26 cellular contexts compared by ENCODE assay signal in genomic region chr6:161584929-161585328, GRCh38.
DNase-seq lines count a peak whose midpoint lies in the region; FAIRE-seq and TF ChIP-seq lines count a peak whose summit lies in the region.
"Had no signal": no experiment of that assay in that cellular context is flagged by ENCODE, and none has a peak within 500 bp of the region (broad histone marks: within the 10 kb centered on the region; RNA-seq: fewer than 3 reads in every experiment).

No MANE protein-coding gene starts in this region.

- H3K4me1 Mint-ChIP-seq in activated naive CD4-positive, alpha-beta T cell treated with anti-CD3 and anti-CD28 coated beads, Interleukin-2, amount 10 ng/mL, durations not matched to agents 7 days and 5 days, result no peaks in the 10 kb centered on the region
- H3K4me1 Mint-ChIP-seq: CD14-positive monocyte; CD8-positive, alpha-beta memory T cell had no signal

- no peak overlapping the region for H3K4me3 Mint-ChIP-seq in activated naive CD4-positive, alpha-beta T cell treated with anti-CD3 and anti-CD28 coated beads, Interleukin-2, amount 10 ng/mL, durations not matched to agents 7 days and 5 days
- H3K4me3 Mint-ChIP-seq: CD14-positive monocyte; CD4-positive, alpha-beta T cell; CD8-positive, alpha-beta memory T cell had no signal

- CTCF ChIA-PET in activated naive CD4-positive, alpha-beta T cell treated with anti-CD3 and anti-CD28 coated beads, Interleukin-2, amount 10 ng/mL, durations not matched to agents 7 days and 5 days (lab: Charles Lee), result interaction anchor here (0.6 kb wide), 1 partner anchor 24 kb away, joined by 3 read pairs; no protein-coding TSS in a partner anchor

- TF ChIP-seq POLR2A in GM12891 (IDR thresholded peaks at IDR 0.05; ENCODE audit: low read depth, low read length), result no peak

- H4K20me1 ChIP-seq in neural cell (ENCODE audit: insufficient read depth), result no peaks in the 10 kb centered on the region
- H4K20me1 ChIP-seq: BLaER1 treated with 17β-estradiol and CSF1 and Interleukin-3, amounts not matched to agents 10 nM and 100 nM had no signal

- no peak for FAIRE-seq in GM12891 (lab: Jason Lieb, UNC)
- FAIRE-seq: A549, D721Med, GM12878, GM18507, H1 had no signal

- H3K27ac Mint-ChIP-seq in activated naive CD4-positive, alpha-beta T cell treated with anti-CD3 and anti-CD28 coated beads, Interleukin-2, amount 10 ng/mL, durations not matched to agents 7 days and 5 days, result no peak overlapping the region
- H3K27ac Mint-ChIP-seq: CD14-positive monocyte; CD4-positive, alpha-beta T cell; CD8-positive, alpha-beta memory T cell had no signal

- no peak for TF ChIP-seq RAD21 in neural cell (conservative IDR thresholded peaks at IDR 0.05)

- no peaks in the 10 kb centered on the region for H3K36me3 ChIP-seq in neural cell (ENCODE audit: insufficient read depth, low read length)
- H3K36me3 ChIP-seq: BE2C; BLaER1 treated with 17β-estradiol and CSF1 and Interleukin-3, amounts not matched to agents 10 nM and 100 nM had no signal

- peak overlapping the region; percentile 22 for H2AFZ ChIP-seq in neural cell (ENCODE audit: low read depth, low read length)
- H2AFZ ChIP-seq: GM23248 had no signal

- no peaks in the 10 kb centered on the region for H3K27me3 ChIP-seq in neural cell (ENCODE audit: insufficient read depth, low read depth, low read length)
- H3K27me3 ChIP-seq: BE2C; BLaER1 treated with 17β-estradiol and CSF1 and Interleukin-3, amounts not matched to agents 10 nM and 100 nM had no signal

- H3K27ac ChIP-seq in caudate nucleus (ENCODE audit: low read depth, low read length), result peak overlapping the region; percentile 77
- H3K27ac ChIP-seq in neural cell (ENCODE audit: low read length), result peak overlapping the region; percentile 60
- H3K27ac ChIP-seq: 22Rv1; A549; BLaER1 treated with 17β-estradiol and CSF1 and Interleukin-3, amounts not matched to agents 10 nM and 100 nM; GM23248 had no signal

- H3K9me2 ChIP-seq in neural cell (ENCODE audit: insufficient read depth, low read length), result no peaks in the 10 kb centered on the region

- H3K79me2 ChIP-seq in neural cell (replicated peaks; ENCODE audit: insufficient read depth, low read length), result no peaks in the 10 kb centered on the region

- peak; percentile 73 for TF ChIP-seq EP300 in neural cell (conservative IDR thresholded peaks at IDR 0.05; ENCODE audit: poor library complexity, severe bottlenecking)

- H3K4me3 ChIP-seq in neural cell (ENCODE audit: low read length), result peak overlapping the region; percentile 4
- H3K4me3 ChIP-seq: A549; BLaER1 treated with 17β-estradiol and CSF1 and Interleukin-3, amounts not matched to agents 10 nM and 100 nM; GM12878; GM23248 had no signal

- no peaks in the 10 kb centered on the region for H3K9me3 Mint-ChIP-seq in activated naive CD4-positive, alpha-beta T cell treated with anti-CD3 and anti-CD28 coated beads, Interleukin-2, amount 10 ng/mL, durations not matched to agents 7 days and 5 days

- H3K9me3 ChIP-seq in neural cell (ENCODE audit: low read length), result no peaks in the 10 kb centered on the region
- H3K9me3 ChIP-seq: A549; BE2C; BLaER1 treated with 17β-estradiol and CSF1 and Interleukin-3, amounts not matched to agents 10 nM and 100 nM had no signal

- TF ChIP-seq CTCF in neural cell (IDR thresholded peaks at IDR 0.05; ENCODE audit: poor library complexity, severe bottlenecking), result no peak

- peak overlapping the region; percentile 71 for H3K4me2 ChIP-seq in neural cell (ENCODE audit: low read length)
- H3K4me2 ChIP-seq: A549; BLaER1 treated with 17β-estradiol and CSF1 and Interleukin-3, amounts not matched to agents 10 nM and 100 nM had no signal

- DNase-seq in NCI-H69 (lab: John Stamatoyannopoulos, UW) (peak; percentile 32), caudate nucleus (lab: John Stamatoyannopoulos, UW) (no peak), GM12891 (ENCODE audit: insufficient read length, low spot score) (no peak)
- DNase-seq in stimulated activated CD8-positive, alpha-beta memory T cell treated with anti-CD3 and anti-CD28 coated beads, Interleukin-4, amount 100 ng/mL, for 48 hours, result no peak
- no peak for DNase-seq in activated naive CD4-positive, alpha-beta T cell treated with anti-CD3 and anti-CD28 coated beads, Interleukin-2, amount 10 ng/mL, durations not matched to agents 7 days and 5 days
- DNase-seq: ACHN; AML-193; BE2C; CD4-positive, alpha-beta T cell; CD8-positive, alpha-beta memory T cell; DMS 273 treated with DMSO at 0.1 percent for 48 hours; DMS79; EL; GDM1; GM23248; H7; HCEC 1CT had no signal

- H3F3A ChIP-seq in neural cell (ENCODE audit: insufficient read depth, low read length, poor library complexity, severe bottlenecking), result peaks cover 9% of the 10 kb centered on the region

- no peaks in the 10 kb centered on the region for H3K27me3 Mint-ChIP-seq in activated naive CD4-positive, alpha-beta T cell treated with anti-CD3 and anti-CD28 coated beads, Interleukin-2, amount 10 ng/mL, durations not matched to agents 7 days and 5 days
- H3K27me3 Mint-ChIP-seq: CD4-positive, alpha-beta T cell; CD8-positive, alpha-beta memory T cell had no signal

- H3K36me3 Mint-ChIP-seq in activated naive CD4-positive, alpha-beta T cell treated with anti-CD3 and anti-CD28 coated beads, Interleukin-2, amount 10 ng/mL, durations not matched to agents 7 days and 5 days, result no peaks in the 10 kb centered on the region
- H3K36me3 Mint-ChIP-seq: CD14-positive monocyte; CD8-positive, alpha-beta memory T cell had no signal

- H3K9ac ChIP-seq in neural cell (ENCODE audit: low read length), result peak overlapping the region; percentile 17
- H3K9ac ChIP-seq: BLaER1 treated with 17β-estradiol and CSF1 and Interleukin-3, amounts not matched to agents 10 nM and 100 nM; GM23248 had no signal

TF ChIP-seq in neural cell, 6 proteins besides CTCF, POLR2A, EP300 and RAD21:
- TF ChIP-seq REST (IDR thresholded peaks at IDR 0.05; ENCODE audit: borderline replicate concordance), result peak; percentile 71
- peak; percentile 25 for TF ChIP-seq SMC3 (conservative IDR thresholded peaks at IDR 0.05; ENCODE audit: poor library complexity)
- TF ChIP-seq EZH2 (IDR thresholded peaks at IDR 0.05; ENCODE audit: borderline replicate concordance, insufficient read depth, low read length, poor library complexity, severe bottlenecking), result no peak
- TF ChIP-seq MXI1 (conservative IDR thresholded peaks at IDR 0.05; ENCODE audit: poor library complexity, severe bottlenecking), result no peak
- peak; percentile 49 for TF ChIP-seq POLR2AphosphoS5 (IDR thresholded peaks at IDR 0.05)

TF ChIP-seq in GM12891, 5 proteins besides CTCF, POLR2A, EP300 and RAD21:
- TF ChIP-seq POLR2AphosphoS5 (IDR thresholded peaks at IDR 0.05; ENCODE audit: low read depth, low read length) (no peak), TAF1 (IDR thresholded peaks at IDR 0.05; ENCODE audit: low read depth, low read length) (no peak), SPI1 (IDR thresholded peaks at IDR 0.05; ENCODE audit: low read depth, low read length) (no peak), PAX5 (IDR thresholded peaks at IDR 0.05; ENCODE audit: insufficient read depth, low read length, severe bottlenecking) (no peak), POU2F2 (IDR thresholded peaks at IDR 0.05; ENCODE audit: low read depth, low read length) (no peak)
